Comparison of ENCODE assay signal across 19 cellular contexts in the genomic region with DNA sequence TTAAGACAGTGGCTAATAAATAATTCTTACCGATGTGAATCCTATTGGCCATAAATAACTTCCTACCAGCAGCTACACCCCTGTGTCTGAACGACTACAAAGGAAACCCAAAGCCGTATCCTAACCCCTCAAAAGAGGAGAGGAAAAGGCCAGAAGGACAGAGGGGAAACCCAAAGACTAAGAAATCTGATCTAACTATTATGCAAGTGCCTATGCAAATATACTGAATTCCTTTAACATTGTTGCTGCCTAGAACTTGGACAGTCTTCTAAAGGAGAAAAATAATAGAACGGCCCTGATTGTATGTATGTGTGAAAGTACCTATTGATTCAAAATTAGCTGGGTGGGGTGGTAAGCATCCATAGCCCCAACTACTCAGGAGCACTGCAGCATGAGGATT. TPM values are rescaled to one million over a fixed set of nuclear protein-coding genes. Genes with fewer than 3 reads are reported as not detected.
DNase-seq lines count a peak whose midpoint lies in the region; ATAC-seq, FAIRE-seq and TF ChIP-seq lines count a peak whose summit lies in the region.
"Had no signal": no experiment of that assay in that cellular context is flagged by ENCODE, and none has a peak within 500 bp of the region (broad histone marks: within the 10 kb centered on the region; RNA-seq: fewer than 3 reads in every experiment).

No MANE protein-coding gene starts in this region.

- no peaks in the 10 kb centered on the region for H3K27me3 ChIP-seq in GM12878 (replicated peaks in 1 of 2; ENCODE audit: control insufficient read depth in 2 of 2, insufficient read depth in 2 of 2, low read length in 1 of 2)

- H4K20me1 ChIP-seq in GM12878 (ENCODE audit: control insufficient read depth, insufficient read depth): no peaks in the 10 kb centered on the region

- H3K4me1 Mint-ChIP-seq in Calu3 (ENCODE audit: low read depth, unreplicated experiment) (peaks cover 9% of the 10 kb centered on the region), memory B cell (peaks cover 36% of the 10 kb centered on the region)
- peaks cover 12% of the 10 kb centered on the region for H3K4me1 Mint-ChIP-seq in activated naive CD8-positive, alpha-beta T cell treated with anti-CD3 and anti-CD28 coated beads, Interleukin-2, amount 50 U/mL, for 24 hours

- H3K27me3 Mint-ChIP-seq in Calu3 (ENCODE audit: unreplicated experiment): no peaks in the 10 kb centered on the region
- no peaks in the 10 kb centered on the region for H3K27me3 Mint-ChIP-seq in memory B cell
- no peaks in the 10 kb centered on the region for H3K27me3 Mint-ChIP-seq in activated naive CD8-positive, alpha-beta T cell treated with anti-CD3 and anti-CD28 coated beads, Interleukin-2, amount 50 U/mL, for 24 hours

- intact Hi-C loops in Calu3 (cut with micrococcal nuclease; ENCODE audit: unreplicated experiment): no loop called here
- intact Hi-C loops in GM12878 (cut with micrococcal nuclease; ENCODE audit: unreplicated experiment): loop anchor here (5.0 kb wide), 2 partner anchors 224 to 269 kb away; partner anchors contain the start of gene EEA1

- peak overlapping the region; percentile 81; the same call in 1 of the 2 replicates for H3K27ac ChIP-seq in GM12878 (ENCODE audit: control insufficient read depth, insufficient read depth)
- H3K27ac ChIP-seq: A549, PC-9, SK-N-MC had no signal

- H3K27ac Mint-ChIP-seq in Calu3 (ENCODE audit: unreplicated experiment) (peak overlapping the region; percentile 47), memory B cell (peak overlapping the region; percentile 97)
- no peak overlapping the region for H3K27ac Mint-ChIP-seq in activated naive CD8-positive, alpha-beta T cell treated with anti-CD3 and anti-CD28 coated beads, Interleukin-2, amount 50 U/mL, for 24 hours
- H3K27ac Mint-ChIP-seq: CD14-positive monocyte had no signal

- H3K9ac ChIP-seq in GM12878 (ENCODE audit: control insufficient read depth, insufficient read depth, low read length): no peak overlapping the region

- no peak overlapping the region; the same call in 1 of the 2 replicates for H2AFZ ChIP-seq in GM12878 (ENCODE audit: control insufficient read depth, low read depth, low read length)
- H2AFZ ChIP-seq: PC-9 had no signal

- no peak for TF ChIP-seq EP300 in GM12878 (IDR thresholded peaks at IDR 0.05; ENCODE audit: borderline replicate concordance in 1 of 2, control insufficient read depth in 1 of 2, low read depth in 2 of 2, low read length in 2 of 2)

- no peak for TF ChIP-seq RAD21 in GM12878 (IDR thresholded peaks at IDR 0.05; ENCODE audit: insufficient read depth, low read depth, low read length)

- no peaks in the 10 kb centered on the region; the same call in 2 of the 3 replicates for H3K9me3 ChIP-seq in GM12878 (replicated peaks; ENCODE audit: control insufficient read depth, insufficient read depth, low read length)
- H3K9me3 ChIP-seq: A549 had no signal

- in situ Hi-C loops in GM12878 (cut with MboI): no loop called here

- no peak for FAIRE-seq in GM12878 (lab: Jason Lieb, UNC)
- FAIRE-seq: A549 had no signal

- CTCF ChIA-PET in Calu3 (lab: Charles Lee) (interaction anchor here (1.4 kb wide), 1 partner anchor 32 kb away, joined by 5 read pairs; no protein-coding TSS in a partner anchor), GM12878 (lab: Yijun Ruan, JAX) (interaction anchor here (1.2 to 1.6 kb wide), 4 partner anchors 30 to 716 kb away, joined by 4 to 7 read pairs (median 4); no protein-coding TSS in a partner anchor)

- TF ChIP-seq POLR2A in GM12878 (IDR thresholded peaks at IDR 0.05; ENCODE audit: low read depth, low read length): no peak

- TF ChIP-seq CTCF in Calu3 (IDR thresholded peaks at IDR 0.05; ENCODE audit: unreplicated experiment): no peak
- no peak for TF ChIP-seq CTCF in GM12878 (IDR thresholded peaks at IDR 0.05 in 2 of 3, conservative IDR thresholded peaks at IDR 0.05 in 1 of 3; ENCODE audit: control insufficient read depth in 2 of 3, extremely low read depth in 1 of 3, insufficient read depth in 1 of 3, low read depth in 3 of 3, low read length in 3 of 3)

- no peaks in the 10 kb centered on the region for H3K79me2 ChIP-seq in GM12878 (ENCODE audit: control insufficient read depth, insufficient read depth, low read length)

- H3K36me3 Mint-ChIP-seq in Calu3 (ENCODE audit: insufficient read depth, unreplicated experiment): no peaks in the 10 kb centered on the region
- peaks cover 17% of the 10 kb centered on the region for H3K36me3 Mint-ChIP-seq in memory B cell
- no peaks in the 10 kb centered on the region for H3K36me3 Mint-ChIP-seq in activated naive CD8-positive, alpha-beta T cell treated with anti-CD3 and anti-CD28 coated beads, Interleukin-2, amount 50 U/mL, for 24 hours (ENCODE audit: low read depth)
- H3K36me3 Mint-ChIP-seq: CD14-positive monocyte had no signal

- ATAC-seq in HG02885 (IDR thresholded peaks at IDR 0.05; ENCODE audit: poor library complexity, unreplicated experiment) (peak; percentile 2), GM12878 (no peak), memory B cell (ENCODE audit: low read depth) (no peak)
- no peak for ATAC-seq in activated naive CD8-positive, alpha-beta T cell treated with anti-CD3 and anti-CD28 coated beads, Interleukin-2, amount 50 U/mL, for 24 hours

- peaks cover 25% of the 10 kb centered on the region for H3K4me1 ChIP-seq in GM12878 (ENCODE audit: control insufficient read depth, insufficient read depth, low read length)
- H3K4me1 ChIP-seq: A549 had no signal

- POLR2A ChIA-PET in GM12878 (lab: Charles Lee): interaction anchor here (0.6 to 2.0 kb wide), 3 partner anchors 30 to 599 kb away, joined by 3 to 5 read pairs (median 3); no protein-coding TSS in a partner anchor

- RAD21 ChIA-PET in GM12878 (lab: Charles Lee; ENCODE audit: unreplicated experiment): interaction anchor here (0.6 to 2.5 kb wide), 11 partner anchors 14 to 542 kb away, joined by 3 to 10 read pairs (median 3); no protein-coding TSS in a partner anchor

- 0% methylated on average over 4 of the region's 4 CpGs for WGBS in GM12878 (ENCODE audit: insufficient coverage, insufficient replicate concordance, low lambda C conversion rate, missing lambda C conversion rate)

- H3K9me3 Mint-ChIP-seq in Calu3 (ENCODE audit: low read depth, unreplicated experiment): peaks cover 2% of the 10 kb centered on the region
- peaks cover 4% of the 10 kb centered on the region for H3K9me3 Mint-ChIP-seq in memory B cell
- H3K9me3 Mint-ChIP-seq in activated naive CD8-positive, alpha-beta T cell treated with anti-CD3 and anti-CD28 coated beads, Interleukin-2, amount 50 U/mL, for 24 hours: no peaks in the 10 kb centered on the region

- H3K4me2 ChIP-seq in GM12878 (ENCODE audit: control insufficient read depth, insufficient read depth): peak overlapping the region; percentile 80
- H3K4me2 ChIP-seq: PC-9 had no signal

- H3K4me3 Mint-ChIP-seq in Calu3 (ENCODE audit: low read depth, unreplicated experiment) (no peak overlapping the region), memory B cell (peak overlapping the region; percentile 82)
- no peak overlapping the region for H3K4me3 Mint-ChIP-seq in activated naive CD8-positive, alpha-beta T cell treated with anti-CD3 and anti-CD28 coated beads, Interleukin-2, amount 50 U/mL, for 24 hours
- H3K4me3 Mint-ChIP-seq: CD14-positive monocyte had no signal

- no peak for DNase-seq in Calu3
- DNase-seq in GM12878 (ENCODE audit: low read depth, low spot score): no peak
- no peak for DNase-seq in memory B cell (ENCODE audit: low spot score in 2 of 2)
- no peak for DNase-seq in activated naive CD8-positive, alpha-beta T cell treated with anti-CD3 and anti-CD28 coated beads, Interleukin-2, amount 50 U/mL, for 24 hours
- no peak for DNase-seq in stimulated activated CD8-positive, alpha-beta memory T cell treated with anti-CD3 and anti-CD28 coated beads, Interleukin-4, amount 100 ng/mL, for 48 hours
- DNase-seq in activated gamma-delta T cell treated with Interleukin-2 at 50 U/mL for 16 hours: no peak
- DNase-seq in MV-4-11 (lab: John Stamatoyannopoulos, UW): no peak
- DNase-seq: COR-L47, H7, NCI-H1048, NCI-H1694, NCI-H2107, NCI-H226, NCI-H69, PC-9 had no signal

- no peaks in the 10 kb centered on the region for H3K36me3 ChIP-seq in GM12878 (ENCODE audit: control insufficient read depth in 2 of 2, insufficient read depth in 2 of 2, low read length in 1 of 2)

- SMC1A ChIA-PET in GM12878 (lab: Charles Lee; ENCODE audit: uncharacterized antibody, unreplicated experiment): interaction anchor here (0.9 to 3.5 kb wide), 9 partner anchors 10 to 304 kb away, joined by 3 to 19 read pairs (median 3); no protein-coding TSS in a partner anchor

- BruUV-seq in Calu3 (replicated peaks; lab: Mats Ljungman, UMichigan) (no TSS peak), GM12878 (replicated peaks; lab: Mats Ljungman, UMichigan) (TSS peak; percentile 80)

- H3K4me3 ChIP-seq in GM12878: peak overlapping the region; percentile 69; the same call in 1 of the 2 replicates
- H3K4me3 ChIP-seq: A549, PC-9, SK-N-MC had no signal

TF ChIP-seq in GM12878, 131 proteins besides CTCF, POLR2A, EP300 and RAD21 (continues in another document):
- TF ChIP-seq CREB1 (IDR thresholded peaks at IDR 0.05; ENCODE audit: low read depth): no peak
- no peak for TF ChIP-seq MYB (IDR thresholded peaks at IDR 0.05; ENCODE audit: borderline replicate concordance, low read depth, low read length)
- TF ChIP-seq TARDBP (IDR thresholded peaks at IDR 0.05; ENCODE audit: borderline replicate concordance): no peak
- TF ChIP-seq ZNF207 (IDR thresholded peaks at IDR 0.05; ENCODE audit: borderline replicate concordance): no peak
- no peak for TF ChIP-seq CHD2 (IDR thresholded peaks at IDR 0.05; ENCODE audit: borderline replicate concordance, low read depth, low read length)
- no peak for TF ChIP-seq NRF1 (conservative IDR thresholded peaks at IDR 0.05; ENCODE audit: low read depth, low read length)
- TF ChIP-seq RELA (IDR thresholded peaks at IDR 0.05; ENCODE audit: borderline replicate concordance, partially characterized antibody): no peak

RNA-seq across cellular contexts. Expression of gene PLEKHG7, which starts 1.0 kb away (rescaled TPM):
- total RNA-seq in Calu3 (2022) (1.3 and 2.5 TPM in 2 replicates), GM12878 (2014; rRNA removed) (0.68 and 1.0 TPM in 2 replicates), GM12878 (2014; rRNA removed; fragmentation: Illumina TruSeq; extraction: Trizol) (1.1 and 1.6 TPM in 2 replicates), GM12878 (2021) (1.1 and 1.3 TPM in 2 replicates)
- total RNA-seq in GM12878 (2013; cell fraction: nucleolus; rRNA removed): 4.6 and 4.9 TPM in 2 replicates
- polyA plus RNA-seq in GM12878 (2011; ENCODE audit: low read depth): 1.7 TPM
- polyA plus RNA-seq in GM12878 (2011; rRNA removed) (0.55 and 0.65 TPM in 2 replicates), GM12878 (2014; fragmentation: Illumina TruSeq; extraction: Trizol) (0.79 and 0.91 TPM in 2 replicates), GM12878 (2014; fragmentation: Nextera tagmentation; extraction: Ambion mirVana) (under 1 TPM; 0.16 to 0.34 TPM), GM12878 (2014; rRNA removed) (0.53 and 0.64 TPM in 2 replicates), GM12878 (2016; fragmentation: Nextera tagmentation; extraction: Ambion mirVana) (under 1 TPM in 1 of 2 experiments, not detected in 1; 0.20 TPM)
- 0.21 and 0.30 TPM in 2 replicates for polyA plus RNA-seq in GM12878 (2011; cell fraction: cytosol; rRNA removed)
- polyA plus RNA-seq in GM12878 (2011; cell fraction: nucleus; rRNA removed): 1.4 and 1.5 TPM in 2 replicates
- 1.9 and 2.1 TPM in 2 replicates for polyA plus RNA-seq in GM12878 (2012)
- 0.88 and 1.5 TPM in 2 replicates for polyA minus RNA-seq in GM12878 (2011; rRNA and poly(A)+ RNA removed)
- polyA minus RNA-seq in GM12878 (2011; cell fraction: cytosol; rRNA and poly(A)+ RNA removed): 0.83 TPM in 1 of 2 replicates, not detected in the other
- 2.7 and 4.2 TPM in 2 replicates for polyA minus RNA-seq in GM12878 (2011; cell fraction: nucleus; rRNA and poly(A)+ RNA removed)
- total RNA-seq: H7, PC-9 had no signal
- polyA plus RNA-seq: CD14-positive monocyte had no signal
